8 cellular contexts compared by ENCODE assay signal in genomic region chr4:123418486-123418931, GRCh38. TPM values are rescaled to one million over a fixed set of nuclear protein-coding genes. Genes with fewer than 3 reads are reported as not detected.
DNase-seq lines count a peak whose midpoint lies in the region; ATAC-seq and TF ChIP-seq lines count a peak whose summit lies in the region.

No MANE protein-coding gene starts in this region.

- no peaks in the 10 kb centered on the region for H3K9me3 ChIP-seq in aorta (ENCODE audit: control insufficient read depth, low read length)

- 20 to 28% methylated on average over 1 of the region's 1 CpG for WGBS in aorta, 2 donors

- H3K27ac ChIP-seq in layer of hippocampus (ENCODE audit: low read depth, low read length) = peak overlapping the region; percentile 15
- peak overlapping the region in 1 of 2 donors; percentile 9 for H3K27ac ChIP-seq in aorta (ENCODE audit: low read depth in 1 of 2, low read length in 2 of 2)

- peaks cover 0 to 2% of the 10 kb centered on the region in 2 donors for H3K4me1 ChIP-seq in aorta (ENCODE audit: control insufficient read depth in 1 of 2, insufficient read depth in 2 of 2, low read length in 2 of 2)

- no peaks in the 10 kb centered on the region for H3K27me3 ChIP-seq in layer of hippocampus (ENCODE audit: control insufficient read depth, insufficient read depth, low read length)
- H3K27me3 ChIP-seq in aorta (ENCODE audit: control insufficient read depth in 1 of 2, insufficient read depth in 2 of 2, low read length in 1 of 2) = no peaks in the 10 kb centered on the region

- intact Hi-C loops in aorta (cut with DNase I) = no loop called here

- DNase-seq in COLO668 (lab: John Stamatoyannopoulos, UW; ENCODE audit: unreplicated experiment) (peak; percentile 48), NCI-H69 (lab: John Stamatoyannopoulos, UW) (peak; percentile 92), astrocyte of the spinal cord (ENCODE audit: low read depth, low spot score) (peak; percentile 94), aorta (no peak), inferior parietal cortex (ENCODE audit: extremely low spot score) (no peak)

- no peak for TF ChIP-seq CTCF in astrocyte of the spinal cord (IDR thresholded peaks at IDR 0.05; ENCODE audit: low read depth, low read length)

- peak; percentile 71 for ATAC-seq in GM19455 (IDR thresholded peaks at IDR 0.05; ENCODE audit: unreplicated experiment)
- ATAC-seq in HG03460 (IDR thresholded peaks at IDR 0.05; ENCODE audit: unreplicated experiment) = peak; percentile 89
- peak; percentile 78 for ATAC-seq in aorta (ENCODE audit: low FRiP score)

- in situ Hi-C loops in astrocyte of the spinal cord (cut with HindIII; ENCODE audit: low sequenced_read_pairs) = no loop called here

- no peaks in the 10 kb centered on the region for H3K36me3 ChIP-seq in aorta (ENCODE audit: control insufficient read depth in 1 of 2, insufficient read depth in 2 of 2, low read length in 1 of 2)

- H3K4me3 ChIP-seq in astrocyte of the spinal cord (ENCODE audit: low read depth, low read length) (no peak overlapping the region), aorta (ENCODE audit: low read length in 2 of 2) (no peak overlapping the region)

RNA-seq across cellular contexts. Expression of gene SPRY1, which starts 21.9 kb away (rescaled TPM):
- total RNA-seq in aorta = 100 to 1,000 TPM; 209 to 210 TPM
- 10 to 100 TPM; 21.0 to 92.6 TPM for polyA plus RNA-seq in aorta

Comparison
In these comparisons a context has a peak if more than half of its experiments do, and no peak if none do; other contexts are left out.
1. DNase-seq: peak in COLO668 (single experiment), NCI-H69 (single experiment) and astrocyte of the spinal cord (single experiment); none in aorta (0 of 2) and inferior parietal cortex (single experiment).
2. Peak in every context shown above with its lines, with median percentiles within 50 percentile points of each other: ATAC-seq.